ENCODE assay signal across 8 cellular contexts in genomic region chr10:107152087-107152486, GRCh38. TPM values are rescaled to one million over a fixed set of nuclear protein-coding genes. Genes with fewer than 3 reads are reported as not detected.
"Had no signal": no experiment of that assay in that cellular context is flagged by ENCODE, and none has a peak within 500 bp of the region (broad histone marks: within the 10 kb centered on the region; RNA-seq: fewer than 3 reads in every experiment).

No MANE protein-coding gene starts in this region.

- DNase-seq: IMR-90, KBM-7, KG1 had no signal

- H3K27ac Mint-ChIP-seq: IgD-negative memory B cell had no signal

- H3K4me3 ChIP-seq: K562 had no signal

- H3K27me3 Mint-ChIP-seq: IgD-negative memory B cell had no signal

- H3K27ac ChIP-seq: HL-60 had no signal

RNA-seq across cellular contexts. Expression of gene SORCS1, which starts 12.4 kb away (rescaled TPM):
- total RNA-seq: HepG2, HT-29 had no signal
- polyA plus RNA-seq: HepG2, IgD-negative memory B cell, IMR-90 had no signal
